Comparison of ENCODE assay signal across 28 cellular contexts in genomic region chr7:120302190-120302589, GRCh38. TPM values are rescaled to one million over a fixed set of nuclear protein-coding genes. Genes with fewer than 3 reads are reported as not detected.
"Had no signal": no experiment of that assay in that cellular context is flagged by ENCODE, and none has a peak within 500 bp of the region (broad histone marks: within the 10 kb centered on the region; RNA-seq: fewer than 3 reads in every experiment).

No MANE protein-coding gene starts in this region.

- H3K4me3 ChIP-seq: neural progenitor cell, ovary, psoas muscle, skin epidermis, smooth muscle cell, spleen, suprapubic skin, testis, tibial artery, transverse colon, upper lobe of left lung, vagina had no signal

- H3K9me3 ChIP-seq: ovary, psoas muscle, spleen, suprapubic skin, testis, tibial artery, transverse colon, upper lobe of left lung, vagina had no signal

- H3K4me1 ChIP-seq: neural progenitor cell, parathyroid adenoma, psoas muscle, spleen, suprapubic skin, testis, tibial artery, transverse colon, upper lobe of left lung, vagina had no signal

- FAIRE-seq: urothelium cell line had no signal

- H3K36me3 ChIP-seq: neural progenitor cell, ovary, spleen, suprapubic skin, tibial artery, transverse colon, upper lobe of left lung, vagina had no signal

- H3K27me3 ChIP-seq: neural progenitor cell, ovary, spleen, suprapubic skin, testis, tibial artery, transverse colon, upper lobe of left lung, vagina had no signal

- H3K9ac ChIP-seq: neural progenitor cell, parathyroid adenoma had no signal

- H3K27ac ChIP-seq: neural progenitor cell, ovary, parathyroid adenoma, psoas muscle, skin epidermis, spleen, suprapubic skin, testis, tibial artery, transverse colon, upper lobe of left lung, vagina had no signal

- DNase-seq: natural killer cell; occipital lobe; ovary; right cardiac atrium; spleen; stimulated activated CD4-positive, alpha-beta T cell treated with anti-CD3 and anti-CD28 coated beads, Interleukin-12 subunit alpha, Interleukin-12 subunit beta, amount 100 ng/mL, for 4 hours; stimulated activated CD4-positive, alpha-beta T cell treated with anti-CD3 and anti-CD28 coated beads, Interleukin-1b, Interleukin-23, amount 100 ng/mL, for 48 hours; stimulated activated CD4-positive, alpha-beta T cell treated with anti-CD3 and anti-CD28 coated beads, Interleukin-4, amount 100 ng/mL, for 1 hour; stimulated activated CD4-positive, alpha-beta T cell treated with anti-CD3 and anti-CD28 coated beads, Interleukin-4, amount 100 ng/mL, for 4 hours; stimulated activated CD8-positive, alpha-beta memory T cell treated with anti-CD3 and anti-CD28 coated beads, Interleukin-4, amount 100 ng/mL, for 48 hours; stimulated activated naive CD4-positive, alpha-beta T cell; stimulated activated naive CD8-positive, alpha-beta T cell treated with anti-CD3 and anti-CD28 coated beads, Interleukin-15, amount 100 ng/mL, for 72 hours; stimulated activated naive CD8-positive, alpha-beta T cell treated with anti-CD3 and anti-CD28 coated beads, Interleukin-15, Interleukin-2, amounts not matched to agents 100 U/mL and 50 U/mL, for 24 hours; substantia nigra; testis; tibial artery; transverse colon; upper lobe of left lung had no signal

- H3K79me2 ChIP-seq: parathyroid adenoma had no signal

- H2AFZ ChIP-seq: neural progenitor cell, parathyroid adenoma had no signal

- H3K4me2 ChIP-seq: neural progenitor cell, smooth muscle cell had no signal

- ATAC-seq: natural killer cell; psoas muscle; right cardiac atrium; sciatic nerve; stimulated activated memory B cell treated with anti-CD40 and anti-IgM and Interleukin-4, amounts not matched to agents 10 μg/mL and 1 μg/mL and 100 μg/mL, for 72 hours; stimulated activated naive CD8-positive, alpha-beta T cell treated with anti-CD3 and anti-CD28 coated beads, Interleukin-15, amount 100 ng/mL, for 72 hours; stimulated activated naive CD8-positive, alpha-beta T cell treated with anti-CD3 and anti-CD28 coated beads, Interleukin-15, Interleukin-2, amounts not matched to agents 100 U/mL and 50 U/mL, for 24 hours had no signal

RNA-seq across cellular contexts. Expression of gene KCND2, which starts 29.2 kb away (rescaled TPM):
- total RNA-seq: natural killer cell had no signal
